In genomic region chr4:107548211-107548905, GRCh38 we compare ENCODE assay signal across 14 cellular contexts.
DNase-seq lines count a peak whose midpoint lies in the region; TF ChIP-seq lines count a peak whose summit lies in the region.
"Had no signal": no experiment of that assay in that cellular context is flagged by ENCODE, and none has a peak within 500 bp of the region (broad histone marks: within the 10 kb centered on the region; RNA-seq: fewer than 3 reads in every experiment).

No MANE protein-coding gene starts in this region.

- no peaks in the 10 kb centered on the region for H3K27me3 Mint-ChIP-seq in mesothelial cell of epicardium (ENCODE audit: low read depth)
- no peaks in the 10 kb centered on the region for H3K27me3 Mint-ChIP-seq in MCF 10A (ENCODE audit: insufficient read depth, unreplicated experiment)
- H3K27me3 Mint-ChIP-seq: stimulated activated memory B cell treated with anti-CD40 and anti-IgM and Interleukin-4, amounts not matched to agents 10 μg/mL and 1 μg/mL and 100 μg/mL, for 72 hours had no signal

- no peak overlapping the region for H3K27ac ChIP-seq in dorsolateral prefrontal cortex

- H3K27me3 ChIP-seq in dorsolateral prefrontal cortex = no peaks in the 10 kb centered on the region

- TF ChIP-seq CTCF in epithelial cell of proximal tubule (conservative IDR thresholded peaks at IDR 0.05; ENCODE audit: low read depth, low read length) (no peak), mesothelial cell of epicardium (IDR thresholded peaks at IDR 0.05; ENCODE audit: unreplicated experiment) (no peak), dorsolateral prefrontal cortex (IDR thresholded peaks at IDR 0.05 in 54 of 56, conservative IDR thresholded peaks at IDR 0.05 in 2 of 56; ENCODE audit: low read depth in 1 of 56, partially characterized antibody in 56 of 56) (no peak), MCF 10A (IDR thresholded peaks at IDR 0.05; ENCODE audit: unreplicated experiment) (no peak)

- peak overlapping the region; percentile 70 for H3K27ac Mint-ChIP-seq in mesothelial cell of epicardium
- H3K27ac Mint-ChIP-seq in MCF 10A (ENCODE audit: low read depth, unreplicated experiment) = no peak overlapping the region
- H3K27ac Mint-ChIP-seq: stimulated activated memory B cell treated with anti-CD40 and anti-IgM and Interleukin-4, amounts not matched to agents 10 μg/mL and 1 μg/mL and 100 μg/mL, for 72 hours; T-helper 2 cell treated with Interferon-gamma antibody and Interleukin-4, amounts not matched to agents 5 μg/mL and 100 μg/mL, for 36 hours had no signal

- H3K4me3 Mint-ChIP-seq in mesothelial cell of epicardium (peak overlapping the region; percentile 22), MCF 10A (ENCODE audit: unreplicated experiment) (no peak overlapping the region)
- H3K4me3 Mint-ChIP-seq: stimulated activated memory B cell treated with anti-CD40 and anti-IgM and Interleukin-4, amounts not matched to agents 10 μg/mL and 1 μg/mL and 100 μg/mL, for 72 hours; T-helper 2 cell treated with Interferon-gamma antibody and Interleukin-4, amounts not matched to agents 5 μg/mL and 100 μg/mL, for 36 hours had no signal

- POLR2A ChIA-PET in MCF 10A (lab: Yijun Ruan, JAX) = interaction anchor here (0.7 kb wide), 1 partner anchor 172 kb away, joined by 3 read pairs; no protein-coding TSS in a partner anchor

- H3K4me3 ChIP-seq in epithelial cell of proximal tubule (ENCODE audit: low read depth, low read length) (no peak overlapping the region), dorsolateral prefrontal cortex (no peak overlapping the region)

- H3K36me3 Mint-ChIP-seq in mesothelial cell of epicardium (peaks cover 2% of the 10 kb centered on the region), MCF 10A (ENCODE audit: insufficient read depth, unreplicated experiment) (no peaks in the 10 kb centered on the region)
- H3K36me3 Mint-ChIP-seq: stimulated activated memory B cell treated with anti-CD40 and anti-IgM and Interleukin-4, amounts not matched to agents 10 μg/mL and 1 μg/mL and 100 μg/mL, for 72 hours had no signal

- CTCF ChIA-PET in MCF 10A (lab: Yijun Ruan, JAX) = interaction anchor here (0.5 to 1.2 kb wide), 3 partner anchors 12 to 36 kb away, joined by 3 read pairs; no protein-coding TSS in a partner anchor

- BruUV-seq in MCF 10A (replicated peaks; lab: Mats Ljungman, UMichigan) = no TSS peak

- peaks cover 8% of the 10 kb centered on the region for H3K4me1 Mint-ChIP-seq in mesothelial cell of epicardium
- peaks cover 5% of the 10 kb centered on the region for H3K4me1 Mint-ChIP-seq in MCF 10A (ENCODE audit: insufficient read depth, unreplicated experiment)
- H3K4me1 Mint-ChIP-seq: stimulated activated memory B cell treated with anti-CD40 and anti-IgM and Interleukin-4, amounts not matched to agents 10 μg/mL and 1 μg/mL and 100 μg/mL, for 72 hours had no signal

- intact Hi-C loops in dorsolateral prefrontal cortex (cut with DNase I) = no loop called here
- intact Hi-C loops in MCF 10A (cut with micrococcal nuclease) = no loop called here

- H3K9me3 Mint-ChIP-seq in mesothelial cell of epicardium (peaks cover 3% of the 10 kb centered on the region), MCF 10A (ENCODE audit: unreplicated experiment) (no peaks in the 10 kb centered on the region)
- H3K9me3 Mint-ChIP-seq: stimulated activated memory B cell treated with anti-CD40 and anti-IgM and Interleukin-4, amounts not matched to agents 10 μg/mL and 1 μg/mL and 100 μg/mL, for 72 hours; T-helper 2 cell treated with Interferon-gamma antibody and Interleukin-4, amounts not matched to agents 5 μg/mL and 100 μg/mL, for 36 hours had no signal

- DNase-seq in ELR (ENCODE audit: low read depth) = peak; percentile 16
- DNase-seq in OCI-M1 (lab: John Stamatoyannopoulos, UW) = peak; percentile 66
- peak; percentile 12 for DNase-seq in epithelial cell of proximal tubule (ENCODE audit: low read depth)
- DNase-seq in mesothelial cell of epicardium (ENCODE audit: low spot score in 2 of 2, unreplicated experiment in 2 of 2) = no peak
- no peak for DNase-seq in NCI-H1694 treated with DMSO at 0.1 percent for 48 hours (lab: John Stamatoyannopoulos, UW)
- DNase-seq in dorsolateral prefrontal cortex = no peak
- DNase-seq in activated CD4-positive, CD25-positive, alpha-beta regulatory T cell treated with anti-CD3 and anti-CD28 coated beads, Interleukin-2, amount 50 U/mL, for 72 hours = no peak
- DNase-seq in MCF 10A (ENCODE audit: unreplicated experiment) = no peak
- DNase-seq: activated T-cell treated with anti-CD3 and anti-CD28 coated beads, Interleukin-2, amount 50 U/mL, for 48 hours; AML-193; NCI-H2029 treated with DMSO at 0.1 percent for 48 hours; SHP77 treated with DMSO at 0.1 percent for 48 hours had no signal

Comparison
In these comparisons a context has a peak if more than half of its experiments do, and no peak if none do; other contexts are left out.
1. DNase-seq: peak in ELR (single experiment), OCI-M1 (single experiment) and epithelial cell of proximal tubule (single experiment); none in mesothelial cell of epicardium (0 of 2), NCI-H1694 treated with DMSO at 0.1 percent for 48 hours (single experiment), dorsolateral prefrontal cortex (0 of 10), activated CD4-positive, CD25-positive, alpha-beta regulatory T cell treated with anti-CD3 and anti-CD28 coated beads, Interleukin-2, amount 50 U/mL, for 72 hours (single experiment) and MCF 10A (single experiment).